9 cellular contexts compared by ENCODE assay signal in the genomic region with DNA sequence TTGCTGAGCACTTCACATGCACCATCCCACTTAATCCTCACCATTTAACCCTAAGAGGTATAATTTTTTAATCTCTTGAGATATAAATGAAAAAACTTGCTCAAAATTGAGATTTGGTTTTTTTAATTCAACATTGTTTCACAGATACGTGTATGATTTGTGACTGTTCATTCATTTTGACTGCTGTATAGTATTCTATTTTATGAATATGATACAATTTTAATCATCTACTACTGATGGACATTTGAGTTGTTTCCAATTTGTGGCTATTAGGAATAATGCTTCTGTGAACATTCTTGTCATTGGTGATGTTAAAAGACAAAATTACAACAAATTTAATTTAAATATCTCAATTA. TPM values are rescaled to one million over a fixed set of nuclear protein-coding genes. Genes with fewer than 3 reads are reported as not detected.
DNase-seq lines count a peak whose midpoint lies in the region; ATAC-seq and TF ChIP-seq lines count a peak whose summit lies in the region.
"Had no signal": no experiment of that assay in that cellular context is flagged by ENCODE, and none has a peak within 500 bp of the region (broad histone marks: within the 10 kb centered on the region; RNA-seq: fewer than 3 reads in every experiment).

No MANE protein-coding gene starts in this region.

- H3K27me3 ChIP-seq in fibroblast of lung (ENCODE audit: control insufficient read depth, insufficient read depth, low read length) (no peaks in the 10 kb centered on the region), skeletal muscle tissue (ENCODE audit: control insufficient read depth in 3 of 3, insufficient read depth in 3 of 3, low read length in 3 of 3) (no peaks in the 10 kb centered on the region)

- TF ChIP-seq CTCF in HEK293 (tag by site-specific recombination; IDR thresholded peaks at IDR 0.05) (0 out of 2 replicates have a peak, but pooled peaks have one; percentile 2), fibroblast of lung (conservative IDR thresholded peaks at IDR 0.05 in 1 of 2, IDR thresholded peaks at IDR 0.05 in 1 of 2; ENCODE audit: low read depth in 1 of 2, low read length in 2 of 2) (no peak)

- POLR2A ChIA-PET in HEK293 (lab: Yijun Ruan, JAX) = interaction anchor here (0.7 to 2.7 kb wide), 7 partner anchors 16 to 173 kb away, joined by 4 to 25 read pairs (median 6); a partner anchor contains a TSS

- H3K79me2 ChIP-seq in fibroblast of lung (ENCODE audit: control insufficient read depth, insufficient read depth, low read length) = peaks cover 19% of the 10 kb centered on the region

- no peaks in the 10 kb centered on the region for H4K20me1 ChIP-seq in fibroblast of lung (ENCODE audit: control insufficient read depth, extremely low read depth, insufficient read depth, low read length)

- no peak overlapping the region for H3K9ac ChIP-seq in SK-N-MC (ENCODE audit: insufficient read length)
- no peak overlapping the region for H3K9ac ChIP-seq in fibroblast of lung (ENCODE audit: insufficient read depth, low read length)
- no peak overlapping the region for H3K9ac ChIP-seq in skeletal muscle tissue (ENCODE audit: low read depth in 1 of 3, low read length in 3 of 3)

- H3K4me3 ChIP-seq in HEK293 (ENCODE audit: low read depth, low read length) = peak overlapping the region; percentile 87
- H3K4me3 ChIP-seq in SK-N-MC = peak overlapping the region; percentile 81
- peak overlapping the region in 3 of 4 experiments; percentile 22 to 93 (median 92) for H3K4me3 ChIP-seq in fibroblast of lung (replicated peaks in 1 of 4; ENCODE audit: control extremely low read depth in 1 of 4, insufficient read depth in 1 of 4, low read depth in 3 of 4, low read length in 4 of 4)
- peak overlapping the region; percentile 90 to 95 (median 91) for H3K4me3 ChIP-seq in skeletal muscle tissue (ENCODE audit: low read length in 3 of 3)

- CTCF ChIA-PET in HEK293 (lab: Yijun Ruan, JAX) = no interaction called here

- no peaks in the 10 kb centered on the region for H3K4me1 ChIP-seq in HEK293 (ENCODE audit: control insufficient read depth, insufficient read depth, low read length)
- peaks cover 2% of the 10 kb centered on the region for H3K4me1 ChIP-seq in fibroblast of lung (ENCODE audit: control insufficient read depth, extremely low read depth, insufficient read depth, low read length)
- H3K4me1 ChIP-seq in skeletal muscle tissue (ENCODE audit: control insufficient read depth in 3 of 3, insufficient read depth in 3 of 3, low read length in 3 of 3) = peaks cover 4 to 18% (median 15%) of the 10 kb centered on the region in 3 donors

- peak overlapping the region; percentile 68 for H2AFZ ChIP-seq in fibroblast of lung (ENCODE audit: low read length)

- H3K36me3 ChIP-seq in HEK293 (ENCODE audit: control insufficient read depth in 2 of 2, insufficient read depth in 1 of 2, low read length in 2 of 2) (peaks cover 0 to 11% of the 10 kb centered on the region in 2 experiments; a peak in 2 of 3 replicates), SK-N-MC (ENCODE audit: insufficient read depth, low read length) (no peaks in the 10 kb centered on the region), fibroblast of lung (ENCODE audit: control insufficient read depth, insufficient read depth, low read length) (peaks cover 1% of the 10 kb centered on the region), skeletal muscle tissue (ENCODE audit: control insufficient read depth in 3 of 3, insufficient read depth in 3 of 3, low read length in 3 of 3) (peaks cover 0 to under 1% (median 0%) of the 10 kb centered on the region in 3 donors)

- H3K27ac ChIP-seq in HEK293 (ENCODE audit: extremely low read depth, low read depth, low read length) = no peak overlapping the region
- no peak overlapping the region for H3K27ac ChIP-seq in SK-N-MC
- H3K27ac ChIP-seq in fibroblast of lung (ENCODE audit: insufficient read depth, low read length) = no peak overlapping the region
- H3K27ac ChIP-seq in skeletal muscle tissue (ENCODE audit: low read depth, low read length) = no peak overlapping the region

- peak overlapping the region; percentile 33 for H3K4me2 ChIP-seq in fibroblast of lung (ENCODE audit: extremely low read depth, insufficient read depth, low read length)

- no peak for ATAC-seq in HG02852 (IDR thresholded peaks at IDR 0.05; ENCODE audit: unreplicated experiment)

- H3K9me3 ChIP-seq in HEK293 (ENCODE audit: control insufficient read depth, insufficient read depth, low read depth, low read length) (no peaks in the 10 kb centered on the region), SK-N-MC (ENCODE audit: low read depth, low read length) (peaks cover 5% of the 10 kb centered on the region; the same call in 1 of the 2 replicates), fibroblast of lung (ENCODE audit: control insufficient read depth, insufficient read depth, low read depth, low read length) (no peaks in the 10 kb centered on the region), skeletal muscle tissue (ENCODE audit: control insufficient read depth in 3 of 3, low read length in 3 of 3) (no peaks in the 10 kb centered on the region)

- no peak for DNase-seq in SK-N-MC (ENCODE audit: low read depth, low spot score)
- DNase-seq in fibroblast of lung (ENCODE audit: low read depth in 2 of 2) = no peak
- DNase-seq in HCEC 1CT = no peak
- DNase-seq in kidney tubule cell (ENCODE audit: low spot score) = no peak
- DNase-seq: activated gamma-delta T cell treated with Interleukin-2 at 50 U/mL for 16 hours, islet precursor cell had no signal

TF ChIP-seq in HEK293, 187 proteins besides CTCF, POLR2A, EP300 and RAD21 (continues in another document):
- TF ChIP-seq FEZF1 (tag by site-specific recombination; IDR thresholded peaks at IDR 0.05) (no peak), ZNF529 (tag by site-specific recombination; IDR thresholded peaks at IDR 0.05; ENCODE audit: insufficient replicate concordance) (no peak), ZSCAN23 (tag by site-specific recombination; IDR thresholded peaks at IDR 0.05) (no peak), ZNF146 (tag by site-specific recombination; IDR thresholded peaks at IDR 0.05) (peak; percentile 73), ZNF664 (tag by site-specific recombination; IDR thresholded peaks at IDR 0.05) (peak; percentile 43), ZNF426 (tag by site-specific recombination; IDR thresholded peaks at IDR 0.05) (0 out of 2 replicates have a peak, but pooled peaks have one; percentile 5), SETDB1 (IDR thresholded peaks at IDR 0.05; ENCODE audit: insufficient read length, low read length) (peak; percentile 46), ZNF510 (tag by site-specific recombination; IDR thresholded peaks at IDR 0.05; ENCODE audit: insufficient replicate concordance) (peak; percentile 1)
- TF ChIP-seq, protein P1, sequence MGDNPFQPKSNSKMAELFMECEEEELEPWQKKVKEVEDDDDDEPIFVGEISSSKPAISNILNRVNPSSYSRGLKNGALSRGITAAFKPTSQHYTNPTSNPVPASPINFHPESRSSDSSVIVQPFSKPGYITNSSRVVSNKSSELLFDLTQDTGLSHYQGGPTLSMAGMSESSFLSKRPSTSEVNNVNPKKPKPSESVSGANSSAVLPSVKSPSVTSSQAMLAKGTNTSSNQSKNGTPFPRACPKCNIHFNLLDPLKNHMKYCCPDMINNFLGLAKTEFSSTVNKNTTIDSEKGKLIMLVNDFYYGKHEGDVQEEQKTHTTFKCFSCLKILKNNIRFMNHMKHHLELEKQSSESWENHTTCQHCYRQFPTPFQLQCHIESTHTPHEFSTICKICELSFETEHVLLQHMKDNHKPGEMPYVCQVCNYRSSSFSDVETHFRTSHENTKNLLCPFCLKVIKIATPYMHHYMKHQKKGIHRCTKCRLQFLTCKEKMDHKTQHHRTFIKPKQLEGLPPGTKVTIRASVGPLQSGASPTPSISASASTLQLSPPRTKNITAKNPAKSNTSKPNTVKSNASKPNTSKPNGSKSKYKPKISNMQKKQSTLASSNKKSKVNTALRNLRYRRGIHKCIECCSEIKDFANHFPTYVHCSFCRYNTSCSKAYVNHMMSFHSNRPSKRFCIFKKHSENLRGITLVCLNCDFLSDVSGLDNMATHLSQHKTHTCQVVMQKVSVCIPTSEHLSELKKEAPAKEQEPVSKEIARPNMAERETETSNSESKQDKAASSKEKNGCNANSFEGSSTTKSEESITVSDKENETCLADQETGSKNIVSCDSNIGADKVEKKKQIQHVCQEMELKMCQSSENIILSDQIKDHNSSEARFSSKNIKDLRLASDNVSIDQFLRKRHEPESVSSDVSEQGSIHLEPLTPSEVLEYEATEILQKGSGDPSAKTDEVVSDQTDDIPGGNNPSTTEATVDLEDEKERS (tag by site-specific recombination; IDR thresholded peaks at IDR 0.05) = no peak; the same call in 1 of the 2 replicates
- TF ChIP-seq, protein P2, sequence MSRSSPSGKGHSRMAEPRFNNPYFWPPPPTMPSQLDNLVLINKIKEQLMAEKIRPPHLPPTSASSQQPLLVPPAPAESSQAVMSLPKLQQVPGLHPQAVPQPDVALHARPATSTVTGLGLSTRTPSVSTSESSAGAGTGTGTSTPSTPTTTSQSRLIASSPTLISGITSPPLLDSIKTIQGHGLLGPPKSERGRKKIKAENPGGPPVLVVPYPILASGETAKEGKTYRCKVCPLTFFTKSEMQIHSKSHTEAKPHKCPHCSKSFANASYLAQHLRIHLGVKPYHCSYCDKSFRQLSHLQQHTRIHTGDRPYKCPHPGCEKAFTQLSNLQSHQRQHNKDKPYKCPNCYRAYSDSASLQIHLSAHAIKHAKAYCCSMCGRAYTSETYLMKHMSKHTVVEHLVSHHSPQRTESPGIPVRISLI (tag by site-specific recombination; IDR thresholded peaks at IDR 0.05) = no peak

RNA-seq across cellular contexts. Expression of a gene that starts 0.6 kb away (rescaled TPM):
- total RNA-seq in fibroblast of lung (18.0 and 21.1 TPM in 2 replicates), skeletal muscle tissue (15.1 TPM)
- 9.2 and 12.4 TPM in 2 replicates for polyA plus RNA-seq in fibroblast of lung
- polyA plus RNA-seq in fibroblast of lung (2012) = 5.8 and 8.3 TPM in 2 replicates
- polyA minus RNA-seq in fibroblast of lung (ENCODE audit: low replicate concordance) = 13.3 and 13.4 TPM in 2 replicates

RNA-seq across cellular contexts. Expression of a gene that starts 46.8 kb away (rescaled TPM):
- total RNA-seq in fibroblast of lung = 18.5 and 19.0 TPM in 2 replicates
- 9.0 and 10.3 TPM in 2 replicates for polyA plus RNA-seq in fibroblast of lung
- 4.0 and 4.9 TPM in 2 replicates for polyA plus RNA-seq in fibroblast of lung (2012)
- polyA minus RNA-seq in fibroblast of lung (ENCODE audit: low replicate concordance) = 1.2 and 19.5 TPM in 2 replicates
- total RNA-seq in skeletal muscle tissue = 11.5 TPM

RNA-seq across cellular contexts. Expression of a gene that starts 47.2 kb away (rescaled TPM):
- total RNA-seq in fibroblast of lung = 31.3 and 36.0 TPM in 2 replicates
- polyA plus RNA-seq in fibroblast of lung = 33.1 and 45.0 TPM in 2 replicates
- polyA plus RNA-seq in fibroblast of lung (2012) = 28.7 and 39.7 TPM in 2 replicates
- 4.6 and 14.4 TPM in 2 replicates for polyA minus RNA-seq in fibroblast of lung (ENCODE audit: low replicate concordance)
- 23.0 TPM for total RNA-seq in skeletal muscle tissue
